ENCODE assay signal across 2 cellular contexts in genomic region chr14:104826858-104827172, GRCh38.
TF ChIP-seq lines count a peak whose summit lies in the region.

No MANE protein-coding gene starts in this region.

TF ChIP-seq in SK-N-SH, 30 proteins besides CTCF, POLR2A, EP300 and RAD21 (continued from another document):
- TF ChIP-seq, protein P1, sequence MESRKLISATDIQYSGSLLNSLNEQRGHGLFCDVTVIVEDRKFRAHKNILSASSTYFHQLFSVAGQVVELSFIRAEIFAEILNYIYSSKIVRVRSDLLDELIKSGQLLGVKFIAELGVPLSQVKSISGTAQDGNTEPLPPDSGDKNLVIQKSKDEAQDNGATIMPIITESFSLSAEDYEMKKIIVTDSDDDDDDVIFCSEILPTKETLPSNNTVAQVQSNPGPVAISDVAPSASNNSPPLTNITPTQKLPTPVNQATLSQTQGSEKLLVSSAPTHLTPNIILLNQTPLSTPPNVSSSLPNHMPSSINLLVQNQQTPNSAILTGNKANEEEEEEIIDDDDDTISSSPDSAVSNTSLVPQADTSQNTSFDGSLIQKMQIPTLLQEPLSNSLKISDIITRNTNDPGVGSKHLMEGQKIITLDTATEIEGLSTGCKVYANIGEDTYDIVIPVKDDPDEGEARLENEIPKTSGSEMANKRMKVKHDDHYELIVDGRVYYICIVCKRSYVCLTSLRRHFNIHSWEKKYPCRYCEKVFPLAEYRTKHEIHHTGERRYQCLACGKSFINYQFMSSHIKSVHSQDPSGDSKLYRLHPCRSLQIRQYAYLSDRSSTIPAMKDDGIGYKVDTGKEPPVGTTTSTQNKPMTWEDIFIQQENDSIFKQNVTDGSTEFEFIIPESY (IDR thresholded peaks at IDR 0.05; ENCODE audit: borderline replicate concordance, low read depth): no peak
- TF ChIP-seq FOSL2 (IDR thresholded peaks at IDR 0.05; ENCODE audit: borderline replicate concordance, low read depth) (no peak), FOXJ3 (CRISPR knock-in tag; IDR thresholded peaks at IDR 0.05) (no peak), ELF1 (IDR thresholded peaks at IDR 0.05) (no peak), REST (IDR thresholded peaks at IDR 0.05; ENCODE audit: low read depth, low read length) (no peak), PBX3 (IDR thresholded peaks at IDR 0.05) (no peak), NFIC (IDR thresholded peaks at IDR 0.05; ENCODE audit: borderline replicate concordance) (no peak), SMC3 (IDR thresholded peaks at IDR 0.05; ENCODE audit: low read depth, low read length) (no peak), MXI1 (IDR thresholded peaks at IDR 0.05; ENCODE audit: low read depth, low read length) (no peak), RXRA (IDR thresholded peaks at IDR 0.05; ENCODE audit: borderline replicate concordance, low read depth) (no peak), CHD2 (IDR thresholded peaks at IDR 0.05; ENCODE audit: low read length, partially characterized antibody) (no peak), RCOR1 (IDR thresholded peaks at IDR 0.05; ENCODE audit: low read length) (no peak), IRF3 (IDR thresholded peaks at IDR 0.05; ENCODE audit: low read depth, low read length) (no peak), NRF1 (IDR thresholded peaks at IDR 0.05; ENCODE audit: low read depth, low read length) (no peak), TCF12 (IDR thresholded peaks at IDR 0.05) (no peak), TEAD4 (IDR thresholded peaks at IDR 0.05; ENCODE audit: borderline replicate concordance, insufficient read depth) (no peak)
- TF ChIP-seq, protein P2, sequence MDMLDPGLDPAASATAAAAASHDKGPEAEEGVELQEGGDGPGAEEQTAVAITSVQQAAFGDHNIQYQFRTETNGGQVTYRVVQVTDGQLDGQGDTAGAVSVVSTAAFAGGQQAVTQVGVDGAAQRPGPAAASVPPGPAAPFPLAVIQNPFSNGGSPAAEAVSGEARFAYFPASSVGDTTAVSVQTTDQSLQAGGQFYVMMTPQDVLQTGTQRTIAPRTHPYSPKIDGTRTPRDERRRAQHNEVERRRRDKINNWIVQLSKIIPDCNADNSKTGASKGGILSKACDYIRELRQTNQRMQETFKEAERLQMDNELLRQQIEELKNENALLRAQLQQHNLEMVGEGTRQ (IDR thresholded peaks at IDR 0.05; ENCODE audit: borderline replicate concordance, low read depth, low read length): no peak
- TF ChIP-seq, protein P3, sequence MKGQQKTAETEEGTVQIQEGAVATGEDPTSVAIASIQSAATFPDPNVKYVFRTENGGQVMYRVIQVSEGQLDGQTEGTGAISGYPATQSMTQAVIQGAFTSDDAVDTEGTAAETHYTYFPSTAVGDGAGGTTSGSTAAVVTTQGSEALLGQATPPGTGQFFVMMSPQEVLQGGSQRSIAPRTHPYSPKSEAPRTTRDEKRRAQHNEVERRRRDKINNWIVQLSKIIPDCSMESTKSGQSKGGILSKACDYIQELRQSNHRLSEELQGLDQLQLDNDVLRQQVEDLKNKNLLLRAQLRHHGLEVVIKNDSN (IDR thresholded peaks at IDR 0.05; ENCODE audit: borderline replicate concordance, low read depth): no peak

TF ChIP-seq in SK-N-SH treated with all-trans-retinoic acid at 6 μM for 48 hours, 23 proteins besides CTCF, POLR2A, EP300 and RAD21 (continued from another document):
- TF ChIP-seq CREB5 (CRISPR knock-in tag; IDR thresholded peaks at IDR 0.05; ENCODE audit: low read depth) (no peak), ZNF70 (CRISPR knock-in tag; IDR thresholded peaks at IDR 0.05) (no peak), ZFP3 (CRISPR knock-in tag; IDR thresholded peaks at IDR 0.05) (no peak), SNAI2 (CRISPR knock-in tag; IDR thresholded peaks at IDR 0.05) (no peak), RARB (CRISPR knock-in tag; IDR thresholded peaks at IDR 0.05) (no peak), ZNF8 (CRISPR knock-in tag; IDR thresholded peaks at IDR 0.05) (no peak), ISL1 (CRISPR knock-in tag; IDR thresholded peaks at IDR 0.05) (no peak), CSRNP3 (CRISPR knock-in tag; IDR thresholded peaks at IDR 0.05) (no peak)
- TF ChIP-seq, protein P4, sequence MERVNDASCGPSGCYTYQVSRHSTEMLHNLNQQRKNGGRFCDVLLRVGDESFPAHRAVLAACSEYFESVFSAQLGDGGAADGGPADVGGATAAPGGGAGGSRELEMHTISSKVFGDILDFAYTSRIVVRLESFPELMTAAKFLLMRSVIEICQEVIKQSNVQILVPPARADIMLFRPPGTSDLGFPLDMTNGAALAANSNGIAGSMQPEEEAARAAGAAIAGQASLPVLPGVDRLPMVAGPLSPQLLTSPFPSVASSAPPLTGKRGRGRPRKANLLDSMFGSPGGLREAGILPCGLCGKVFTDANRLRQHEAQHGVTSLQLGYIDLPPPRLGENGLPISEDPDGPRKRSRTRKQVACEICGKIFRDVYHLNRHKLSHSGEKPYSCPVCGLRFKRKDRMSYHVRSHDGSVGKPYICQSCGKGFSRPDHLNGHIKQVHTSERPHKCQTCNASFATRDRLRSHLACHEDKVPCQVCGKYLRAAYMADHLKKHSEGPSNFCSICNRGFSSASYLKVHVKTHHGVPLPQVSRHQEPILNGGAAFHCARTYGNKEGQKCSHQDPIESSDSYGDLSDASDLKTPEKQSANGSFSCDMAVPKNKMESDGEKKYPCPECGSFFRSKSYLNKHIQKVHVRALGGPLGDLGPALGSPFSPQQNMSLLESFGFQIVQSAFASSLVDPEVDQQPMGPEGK (CRISPR knock-in tag; IDR thresholded peaks at IDR 0.05; ENCODE audit: borderline replicate concordance): no peak
- TF ChIP-seq, protein P5, sequence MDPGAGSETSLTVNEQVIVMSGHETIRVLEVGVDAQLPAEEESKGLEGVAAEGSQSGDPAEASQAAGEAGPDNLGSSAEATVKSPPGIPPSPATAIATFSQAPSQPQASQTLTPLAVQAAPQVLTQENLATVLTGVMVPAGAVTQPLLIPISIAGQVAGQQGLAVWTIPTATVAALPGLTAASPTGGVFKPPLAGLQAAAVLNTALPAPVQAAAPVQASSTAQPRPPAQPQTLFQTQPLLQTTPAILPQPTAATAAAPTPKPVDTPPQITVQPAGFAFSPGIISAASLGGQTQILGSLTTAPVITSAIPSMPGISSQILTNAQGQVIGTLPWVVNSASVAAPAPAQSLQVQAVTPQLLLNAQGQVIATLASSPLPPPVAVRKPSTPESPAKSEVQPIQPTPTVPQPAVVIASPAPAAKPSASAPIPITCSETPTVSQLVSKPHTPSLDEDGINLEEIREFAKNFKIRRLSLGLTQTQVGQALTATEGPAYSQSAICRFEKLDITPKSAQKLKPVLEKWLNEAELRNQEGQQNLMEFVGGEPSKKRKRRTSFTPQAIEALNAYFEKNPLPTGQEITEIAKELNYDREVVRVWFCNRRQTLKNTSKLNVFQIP (CRISPR knock-in tag; IDR thresholded peaks at IDR 0.05; ENCODE audit: borderline replicate concordance, low read depth): no peak
